12 cellular contexts compared by ENCODE assay signal in the genomic region with DNA sequence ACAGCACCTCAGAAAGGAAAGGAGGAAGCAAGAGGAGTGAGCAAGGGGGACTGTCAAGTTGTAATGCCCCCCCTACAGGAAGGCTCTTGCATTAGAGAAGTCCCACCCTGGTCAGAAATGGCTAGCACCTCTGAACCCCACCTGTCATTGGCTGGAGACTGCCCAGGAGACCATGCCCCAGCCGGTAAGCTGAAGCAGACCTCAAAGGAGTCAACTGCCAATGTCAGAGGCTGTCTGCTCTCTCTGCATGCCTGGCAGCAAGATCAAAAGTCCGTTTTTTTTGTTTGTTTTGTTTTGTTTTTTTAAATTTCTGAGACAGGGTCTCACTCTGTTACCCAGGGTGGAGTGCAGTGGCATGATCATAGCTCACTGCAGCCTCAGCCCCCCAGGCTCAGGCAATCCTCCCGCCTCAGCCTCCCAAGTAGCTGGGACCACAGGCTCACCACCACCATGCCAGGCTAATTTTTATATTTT. TPM values are rescaled to one million over a fixed set of nuclear protein-coding genes. Genes with fewer than 3 reads are reported as not detected.
A peak's percentile ranks its signal among the peaks of the same experiment; 100 is the strongest.
DNase-seq lines count a peak whose midpoint lies in the region; ATAC-seq and TF ChIP-seq lines count a peak whose summit lies in the region.
"Had no signal": no experiment of that assay in that cellular context is flagged by ENCODE, and none has a peak within 500 bp of the region (broad histone marks: within the 10 kb centered on the region; RNA-seq: fewer than 3 reads in every experiment).

No MANE protein-coding gene starts in this region.

- no peaks in the 10 kb centered on the region for H3K36me3 Mint-ChIP-seq in CD4-positive, CD25-positive, alpha-beta regulatory T cell
- no peaks in the 10 kb centered on the region for H3K36me3 Mint-ChIP-seq in chondrocyte (ENCODE audit: low read depth)
- H3K36me3 Mint-ChIP-seq in osteocyte (ENCODE audit: unreplicated experiment) = no peaks in the 10 kb centered on the region

- H3K27ac Mint-ChIP-seq in CD4-positive, CD25-positive, alpha-beta regulatory T cell = peak overlapping the region; percentile 16 to 78 (median 58)
- H3K27ac Mint-ChIP-seq in chondrocyte (ENCODE audit: unreplicated experiment) (peak overlapping the region; percentile 38), osteocyte (ENCODE audit: unreplicated experiment) (peak overlapping the region; percentile 64)

- no peaks in the 10 kb centered on the region for H3K36me3 ChIP-seq in CD4-positive, CD25-positive, alpha-beta regulatory T cell (ENCODE audit: control insufficient read depth, insufficient read depth, low read length)
- H3K36me3 ChIP-seq: WERI-Rb-1 had no signal

- peaks cover 6% of the 10 kb centered on the region for H3K27me3 Mint-ChIP-seq in CD4-positive, CD25-positive, alpha-beta regulatory T cell
- H3K27me3 Mint-ChIP-seq in chondrocyte (ENCODE audit: low read depth) (no peaks in the 10 kb centered on the region), osteocyte (ENCODE audit: unreplicated experiment) (no peaks in the 10 kb centered on the region)

- H3K4me1 ChIP-seq in CD4-positive, CD25-positive, alpha-beta regulatory T cell (ENCODE audit: control insufficient read depth, insufficient read depth, low read length, poor library complexity, severe bottlenecking) = peaks cover 6% of the 10 kb centered on the region

- TF ChIP-seq CTCF in chondrocyte (IDR thresholded peaks at IDR 0.05) (peak; percentile 45), osteocyte (IDR thresholded peaks at IDR 0.05) (no peak)

- H3K27me3 ChIP-seq in CD4-positive, CD25-positive, alpha-beta regulatory T cell (ENCODE audit: control insufficient read depth, insufficient read depth, low read length) = no peaks in the 10 kb centered on the region

- no peak overlapping the region for H3K4me3 ChIP-seq in CD4-positive, CD25-positive, alpha-beta regulatory T cell (ENCODE audit: low read depth, low read length)

- no peak overlapping the region for H3K27ac ChIP-seq in CD4-positive, CD25-positive, alpha-beta regulatory T cell (ENCODE audit: insufficient read depth, low read length, poor library complexity, severe bottlenecking)

- ATAC-seq in CD4-positive, CD25-positive, alpha-beta regulatory T cell (ENCODE audit: low read depth in 2 of 2) = no peak
- no peak for ATAC-seq in HG03432 (IDR thresholded peaks at IDR 0.05; ENCODE audit: unreplicated experiment)
- ATAC-seq in HG03342 (IDR thresholded peaks at IDR 0.05; ENCODE audit: unreplicated experiment) = no peak

- no peak for DNase-seq in CD4-positive, CD25-positive, alpha-beta regulatory T cell
- DNase-seq in KG1 (lab: John Stamatoyannopoulos, UW) (peak; percentile 6), chondrocyte (ENCODE audit: low spot score) (no peak), osteocyte (ENCODE audit: extremely low spot score, unreplicated experiment) (no peak), hepatic stellate cell (ENCODE audit: low spot score) (no peak), NCI-H526 treated with DMSO at 0.1 percent for 48 hours (lab: John Stamatoyannopoulos, UW) (no peak)
- DNase-seq: activated effector memory CD4-positive, alpha-beta T cell treated with Interleukin-2 at 50 U/mL for 16 hours; NCI-H774; WERI-Rb-1 had no signal

- no peaks in the 10 kb centered on the region for H3K9me3 Mint-ChIP-seq in CD4-positive, CD25-positive, alpha-beta regulatory T cell
- H3K9me3 Mint-ChIP-seq in chondrocyte (ENCODE audit: low read depth) (no peaks in the 10 kb centered on the region), osteocyte (ENCODE audit: unreplicated experiment) (no peaks in the 10 kb centered on the region)

- peaks cover 5 to 27% (median 10%) of the 10 kb centered on the region in 4 donors for H3K4me1 Mint-ChIP-seq in CD4-positive, CD25-positive, alpha-beta regulatory T cell
- peaks cover 53% of the 10 kb centered on the region for H3K4me1 Mint-ChIP-seq in chondrocyte (ENCODE audit: low read depth)
- H3K4me1 Mint-ChIP-seq in osteocyte (ENCODE audit: unreplicated experiment) = peaks cover 55% of the 10 kb centered on the region

- H3K9me3 ChIP-seq in CD4-positive, CD25-positive, alpha-beta regulatory T cell (ENCODE audit: control insufficient read depth in 2 of 2, low read length in 2 of 2) = no peaks in the 10 kb centered on the region

- no peak overlapping the region for H3K4me3 Mint-ChIP-seq in CD4-positive, CD25-positive, alpha-beta regulatory T cell
- H3K4me3 Mint-ChIP-seq in chondrocyte (ENCODE audit: unreplicated experiment) = no peak overlapping the region
- no peak overlapping the region for H3K4me3 Mint-ChIP-seq in osteocyte (ENCODE audit: unreplicated experiment)

RNA-seq across cellular contexts. Expression of a gene that starts 8.1 kb away (rescaled TPM):
- total RNA-seq in CD4-positive, CD25-positive, alpha-beta regulatory T cell = 231 TPM
- polyA plus RNA-seq in CD4-positive, CD25-positive, alpha-beta regulatory T cell = 10 to 100 TPM in 1 of 4 donors, 1 to 10 TPM in 3; 3.4 to 12.5 (median 5.4) TPM
- total RNA-seq in chondrocyte (9.2 to 14.9 TPM (median 11.8 TPM) in 3 replicates), osteocyte (12.7 and 15.3 TPM in 2 replicates)

RNA-seq across cellular contexts. Expression of a gene that starts 37.3 kb away (rescaled TPM):
- not detected for total RNA-seq in CD4-positive, CD25-positive, alpha-beta regulatory T cell
- polyA plus RNA-seq in CD4-positive, CD25-positive, alpha-beta regulatory T cell = not detected
- not detected in 3 replicates for total RNA-seq in chondrocyte
- not detected in 2 replicates for total RNA-seq in osteocyte
- total RNA-seq: posterior vena cava had no signal

RNA-seq across cellular contexts. Expression of a gene that starts 41.4 kb away (rescaled TPM):
- not detected for total RNA-seq in CD4-positive, CD25-positive, alpha-beta regulatory T cell
- not detected for polyA plus RNA-seq in CD4-positive, CD25-positive, alpha-beta regulatory T cell
- total RNA-seq in chondrocyte (not detected in 3 replicates), osteocyte (not detected in 2 replicates)
- total RNA-seq: posterior vena cava had no signal

Comparison
In these comparisons a context has a peak if more than half of its experiments do, and no peak if none do; other contexts are left out.
1. RNA of a gene that starts 8.1 kb away (total RNA-seq): 231 TPM in CD4-positive, CD25-positive, alpha-beta regulatory T cell (single experiment); 12.7 to 15.3 TPM in osteocyte and 9.2 to 14.9 TPM in chondrocyte; every median in the first group is over 10 times any median in the second.
2. Peak in every context shown above with its lines, with median percentiles within 50 percentile points of each other: H3K27ac Mint-ChIP-seq.